In the genomic region with DNA sequence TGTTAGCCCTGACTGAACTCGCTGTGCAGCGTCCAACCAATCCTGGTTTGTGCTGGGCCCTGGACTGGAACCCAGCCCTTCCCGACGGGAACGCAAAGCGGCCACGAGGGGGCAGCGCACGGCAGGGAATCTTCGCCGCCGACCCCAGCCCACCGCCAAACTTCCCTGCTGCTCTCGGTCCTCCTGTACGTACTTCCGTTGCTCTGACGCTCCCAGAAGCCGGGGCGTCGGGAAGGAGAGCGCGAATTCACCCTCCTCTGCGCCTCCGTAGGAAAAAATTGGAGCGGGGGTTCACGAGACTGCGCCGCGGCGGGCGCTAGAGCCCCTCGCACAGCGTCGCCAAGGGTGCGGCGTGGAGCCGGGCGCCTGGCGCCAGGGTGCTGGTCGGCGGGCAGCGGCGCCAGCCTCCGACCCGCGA, we compare ENCODE assay signal across 8 cellular contexts. TPM values are rescaled to one million over a fixed set of nuclear protein-coding genes. Genes with fewer than 3 reads are reported as not detected.
DNase-seq lines count a peak whose midpoint lies in the region; ATAC-seq and TF ChIP-seq lines count a peak whose summit lies in the region.

No MANE protein-coding gene starts in this region.

- WGBS in lower leg skin, 2 donors = 0 to 1% methylated on average over 28 to 46 of the region's 46 CpGs

- H3K4me3 Mint-ChIP-seq in activated CD4-positive, alpha-beta memory T cell treated with anti-CD3 and anti-CD28 coated beads for 36 hours = peak overlapping the region; percentile 68

- DNase-seq in DMS53 treated with DMSO at 0.1 percent for 48 hours (lab: John Stamatoyannopoulos, UW; ENCODE audit: unreplicated experiment) (peak; percentile 81), NCI-H510A treated with DMSO at 0.1 percent for 48 hours (lab: John Stamatoyannopoulos, UW) (peak; percentile 85), ecto neural progenitor cell (ENCODE audit: low spot score) (peak; percentile 92), lower leg skin (ENCODE audit: low spot score in 2 of 2) (peak; percentile 61 to 96)
- peak; percentile 74 for DNase-seq in activated CD4-positive, alpha-beta memory T cell treated with anti-CD3 and anti-CD28 coated beads for 36 hours
- DNase-seq in stimulated activated CD4-positive, alpha-beta T cell treated with anti-CD3 and anti-CD28 coated beads, Interleukin-2, amount 100 ng/mL, for 48 hours = peak; percentile 56 to 69

- H3K9me3 Mint-ChIP-seq in activated CD4-positive, alpha-beta memory T cell treated with anti-CD3 and anti-CD28 coated beads for 36 hours = no peaks in the 10 kb centered on the region

- intact Hi-C loops in activated CD4-positive, alpha-beta memory T cell treated with anti-CD3 and anti-CD28 coated beads for 36 hours (cut with micrococcal nuclease) = loop anchor here (5.0 kb wide), 1 partner anchor 219 kb away; no protein-coding TSS in a partner anchor
- intact Hi-C loops in lower leg skin (cut with DNase I; ENCODE audit: low total_unique reads) = loop anchor here (5.0 kb wide), 1 partner anchor 384 kb away; no protein-coding TSS in a partner anchor

- no peak overlapping the region for H3K27ac Mint-ChIP-seq in activated CD4-positive, alpha-beta memory T cell treated with anti-CD3 and anti-CD28 coated beads for 36 hours

- H3K4me3 ChIP-seq in lower leg skin (ENCODE audit: low read depth, poor library complexity, severe bottlenecking) = peak overlapping the region; percentile 55

- CTCF ChIA-PET in activated CD4-positive, alpha-beta memory T cell treated with anti-CD3 and anti-CD28 coated beads for 36 hours (lab: Charles Lee) = interaction anchor here (4.8 kb wide), 1 partner anchor 382 kb away, joined by 72 read pairs; no protein-coding TSS in a partner anchor

- peak in 1 of 3 donors; percentile 83 for TF ChIP-seq CTCF in lower leg skin (IDR thresholded peaks at IDR 0.05)

- ATAC-seq in HG02885 (IDR thresholded peaks at IDR 0.05; ENCODE audit: poor library complexity, unreplicated experiment) = peak; percentile 48
- ATAC-seq in GM18861 (IDR thresholded peaks at IDR 0.05; ENCODE audit: unreplicated experiment) = no peak

- H3K4me1 Mint-ChIP-seq in activated CD4-positive, alpha-beta memory T cell treated with anti-CD3 and anti-CD28 coated beads for 36 hours (ENCODE audit: low read depth) = peaks cover 11% of the 10 kb centered on the region

- H3K27me3 Mint-ChIP-seq in activated CD4-positive, alpha-beta memory T cell treated with anti-CD3 and anti-CD28 coated beads for 36 hours = peaks cover 38% of the 10 kb centered on the region

- TF ChIP-seq POLR2A in lower leg skin (IDR thresholded peaks at IDR 0.05) = no peak

- POLR2A ChIA-PET in activated CD4-positive, alpha-beta memory T cell treated with anti-CD3 and anti-CD28 coated beads for 36 hours (lab: Charles Lee) = no interaction called here

- no peaks in the 10 kb centered on the region for H3K36me3 Mint-ChIP-seq in activated CD4-positive, alpha-beta memory T cell treated with anti-CD3 and anti-CD28 coated beads for 36 hours

RNA-seq across cellular contexts. Expression of gene SH3RF3, which starts 0.9 kb away (rescaled TPM):
- under 1 TPM; 0.33 to 0.34 TPM for total RNA-seq in activated CD4-positive, alpha-beta memory T cell treated with anti-CD3 and anti-CD28 coated beads for 36 hours
- total RNA-seq in lower leg skin = 1 to 10 TPM; 1.9 to 7.4 (median 3.2) TPM
